8 cellular contexts compared by ENCODE assay signal in genomic region chr7:141674702-141675101, GRCh38. TPM values are rescaled to one million over a fixed set of nuclear protein-coding genes. Genes with fewer than 3 reads are reported as not detected.
DNase-seq lines count a peak whose midpoint lies in the region; FAIRE-seq and TF ChIP-seq lines count a peak whose summit lies in the region.

No MANE protein-coding gene starts in this region.

- no peak overlapping the region for H3K27ac ChIP-seq in OCI-LY3 (ENCODE audit: low read length)

- H3K4me3 ChIP-seq in OCI-LY3 (ENCODE audit: low read length): no peak overlapping the region

- TF ChIP-seq CTCF in OCI-LY3 (IDR thresholded peaks at IDR 0.05; ENCODE audit: low read depth, low read length) (peak; percentile 52), endothelial cell (IDR thresholded peaks at IDR 0.05; ENCODE audit: unreplicated experiment) (peak; percentile 68), nephron (IDR thresholded peaks at IDR 0.05; ENCODE audit: unreplicated experiment in 3 of 3) (peak in 2 of 3 experiments; percentile 26 to 44)

- H3K4me2 ChIP-seq in OCI-LY3 (ENCODE audit: low read length): no peak overlapping the region

- H3K36me3 ChIP-seq in OCI-LY3 (replicated peaks; ENCODE audit: low read depth, low read length): peaks cover 30% of the 10 kb centered on the region

- no peak for FAIRE-seq in HTR-8/SVneo (lab: Jason Lieb, UNC)

- H3K27ac Mint-ChIP-seq in endothelial cell (ENCODE audit: unreplicated experiment) (peak overlapping the region; percentile 100), nephron (peak overlapping the region; percentile 98 to 99 (median 98))

- H3K9me3 Mint-ChIP-seq in endothelial cell (ENCODE audit: unreplicated experiment) (no peaks in the 10 kb centered on the region), nephron (no peaks in the 10 kb centered on the region)

- H3K36me3 Mint-ChIP-seq in endothelial cell (ENCODE audit: low read depth, unreplicated experiment) (peaks cover 29% of the 10 kb centered on the region), nephron (ENCODE audit: low read depth) (peaks cover 31% of the 10 kb centered on the region)

- H3K4me3 Mint-ChIP-seq in endothelial cell (ENCODE audit: unreplicated experiment): peak overlapping the region; percentile 88
- no peak overlapping the region for H3K4me3 Mint-ChIP-seq in nephron

- H3K27me3 ChIP-seq in OCI-LY3 (ENCODE audit: low read depth, low read length): no peaks in the 10 kb centered on the region

- no peaks in the 10 kb centered on the region for H3K9me3 ChIP-seq in OCI-LY3 (ENCODE audit: insufficient read depth, low read length)

- H3K4me1 Mint-ChIP-seq in endothelial cell (ENCODE audit: unreplicated experiment) (peaks cover 51% of the 10 kb centered on the region), nephron (peaks cover 8% of the 10 kb centered on the region)

- peaks cover 5% of the 10 kb centered on the region for H3K4me1 ChIP-seq in OCI-LY3 (ENCODE audit: low read length)

- H3K79me2 ChIP-seq in OCI-LY3 (ENCODE audit: low read length): no peaks in the 10 kb centered on the region

- no peak overlapping the region for H2AFZ ChIP-seq in OCI-LY3 (ENCODE audit: low read depth, low read length)

- no peaks in the 10 kb centered on the region for H4K20me1 ChIP-seq in OCI-LY3 (ENCODE audit: insufficient read depth, low read length)

- peak; percentile 37 for DNase-seq in ELF-1 (ENCODE audit: low read depth, low spot score)
- peak; percentile 73 for DNase-seq in endothelial cell (ENCODE audit: low spot score)
- DNase-seq in activated T-cell treated with anti-CD3 and anti-CD28 coated beads, Interleukin-2, amount 50 U/mL, for 1 hour: no peak
- no peak for DNase-seq in NCI-H2029 treated with DMSO at 0.1 percent for 48 hours (lab: John Stamatoyannopoulos, UW)
- DNase-seq in NCI-H1105 (lab: John Stamatoyannopoulos, UW): no peak
- DNase-seq in HTR-8/SVneo (ENCODE audit: insufficient read length, low spot score): no peak

- H3K9ac ChIP-seq in OCI-LY3 (ENCODE audit: low read length): no peak overlapping the region

- H3K27me3 Mint-ChIP-seq in endothelial cell (ENCODE audit: unreplicated experiment) (no peaks in the 10 kb centered on the region), nephron (ENCODE audit: low read depth) (no peaks in the 10 kb centered on the region)

RNA-seq across cellular contexts. Expression of gene DENND11, which starts 27.3 kb away (rescaled TPM):
- 77.0 TPM for total RNA-seq in endothelial cell (ENCODE audit: unreplicated experiment)

RNA-seq across cellular contexts. Expression of gene WEE2, which starts 33.5 kb away (rescaled TPM):
- total RNA-seq in endothelial cell (ENCODE audit: unreplicated experiment): 0.33 TPM

Comparison
In these comparisons a context has a peak if more than half of its experiments do, and no peak if none do; other contexts are left out.
1. DNase-seq: peak in ELF-1 (single experiment) and endothelial cell (single experiment); none in activated T-cell treated with anti-CD3 and anti-CD28 coated beads, Interleukin-2, amount 50 U/mL, for 1 hour (single experiment), NCI-H2029 treated with DMSO at 0.1 percent for 48 hours (single experiment), NCI-H1105 (single experiment) and HTR-8/SVneo (single experiment).
2. Peak in every context shown above with its lines, with median percentiles within 50 percentile points of each other: CTCF ChIP-seq.